14 cellular contexts compared by ENCODE assay signal in the genomic region with DNA sequence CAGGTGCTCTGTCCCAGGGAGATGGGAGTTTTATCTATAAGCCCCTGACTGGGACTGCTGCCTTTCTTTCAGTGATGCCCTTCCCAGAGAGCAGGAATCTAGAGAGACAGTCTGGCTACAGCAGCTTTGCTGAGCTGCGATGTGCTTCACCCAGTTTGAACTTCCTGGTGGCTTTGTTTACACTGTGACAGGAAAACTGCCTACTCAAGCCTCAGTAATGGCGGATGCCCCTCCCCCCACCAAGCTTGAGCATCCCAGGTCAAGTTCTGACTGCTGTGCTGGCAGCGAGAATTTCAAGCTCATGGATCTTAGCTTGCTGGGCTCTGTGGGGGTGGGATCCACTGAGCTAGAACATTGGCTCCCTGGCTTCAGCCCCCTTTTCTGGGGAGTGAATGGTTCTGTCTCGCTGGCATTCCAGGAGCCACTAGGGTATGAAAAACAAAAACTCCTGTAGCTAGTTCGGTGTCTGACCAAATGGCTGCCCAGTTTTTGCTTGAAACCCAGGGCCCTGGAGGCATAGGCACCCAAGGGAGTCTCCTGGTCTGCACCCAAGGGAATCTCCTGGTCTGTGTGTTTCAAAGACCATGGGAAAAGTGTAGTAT.
DNase-seq lines count a peak whose midpoint lies in the region; ATAC-seq, FAIRE-seq and TF ChIP-seq lines count a peak whose summit lies in the region.
"Had no signal": no experiment of that assay in that cellular context is flagged by ENCODE, and none has a peak within 500 bp of the region (broad histone marks: within the 10 kb centered on the region; RNA-seq: fewer than 3 reads in every experiment).

No MANE protein-coding gene starts in this region.

- H3K4me3 Mint-ChIP-seq in Caco-2 (ENCODE audit: unreplicated experiment) = no peak overlapping the region
- no peak overlapping the region for H3K4me3 Mint-ChIP-seq in activated CD4-positive, alpha-beta T cell treated with anti-CD3 and anti-CD28 coated beads, Interleukin-2, amount 10 ng/mL, durations not matched to agents 7 days and 5 days

- intact Hi-C loops in Caco-2 (cut with micrococcal nuclease; ENCODE audit: unreplicated experiment) = no loop called here
- intact Hi-C loops in right lobe of liver (cut with DNase I) = no loop called here
- intact Hi-C loops in uterus (cut with DNase I; ENCODE audit: low total_unique reads) = no loop called here

- H3K27ac Mint-ChIP-seq in Caco-2 (ENCODE audit: unreplicated experiment) = no peak overlapping the region
- peak overlapping the region; percentile 72 for H3K27ac Mint-ChIP-seq in activated CD4-positive, alpha-beta T cell treated with anti-CD3 and anti-CD28 coated beads, Interleukin-2, amount 10 ng/mL, durations not matched to agents 7 days and 5 days
- H3K27ac Mint-ChIP-seq: stimulated activated naive CD8-positive, alpha-beta T cell treated with anti-CD3 and anti-CD28 coated beads, Interleukin-15, amount 100 ng/mL, for 72 hours had no signal

- peaks cover 9% of the 10 kb centered on the region for H3K4me1 Mint-ChIP-seq in Caco-2 (ENCODE audit: low read depth, unreplicated experiment)
- peaks cover 19% of the 10 kb centered on the region for H3K4me1 Mint-ChIP-seq in activated CD4-positive, alpha-beta T cell treated with anti-CD3 and anti-CD28 coated beads, Interleukin-2, amount 10 ng/mL, durations not matched to agents 7 days and 5 days

- DNase-seq in Caco-2 (peak; percentile 13 to 40), right lobe of liver (peak in 2 of 3 donors; percentile 42 to 52), small intestine (no peak), coronary artery (ENCODE audit: low spot score) (no peak), uterus (no peak)
- DNase-seq in activated CD4-positive, alpha-beta T cell treated with anti-CD3 and anti-CD28 coated beads, Interleukin-2, amount 10 ng/mL, durations not matched to agents 7 days and 5 days = no peak
- DNase-seq: dermis blood vessel endothelial cell; foreskin keratinocyte; NCI-H69; stimulated activated naive CD8-positive, alpha-beta T cell treated with anti-CD3 and anti-CD28 coated beads, Interleukin-15, amount 100 ng/mL, for 72 hours had no signal

- POLR2A ChIA-PET in Caco-2 (lab: Charles Lee) = no interaction called here
- POLR2A ChIA-PET in HEK293 (lab: Yijun Ruan, JAX) = no interaction called here
- POLR2A ChIA-PET in activated CD4-positive, alpha-beta T cell treated with anti-CD3 and anti-CD28 coated beads, Interleukin-2, amount 10 ng/mL, durations not matched to agents 7 days and 5 days (lab: Charles Lee) = no interaction called here

- CTCF ChIA-PET in Caco-2 (lab: Charles Lee) (interaction anchor here (0.7 kb wide), 1 partner anchor 48 kb away, joined by 6 read pairs; no protein-coding TSS in a partner anchor), HEK293 (lab: Yijun Ruan, JAX) (interaction anchor here (0.7 kb wide), 1 partner anchor 91 kb away, joined by 3 read pairs; the partner anchor contains the start of gene ESR1)
- CTCF ChIA-PET in activated CD4-positive, alpha-beta T cell treated with anti-CD3 and anti-CD28 coated beads, Interleukin-2, amount 10 ng/mL, durations not matched to agents 7 days and 5 days (lab: Charles Lee) = interaction anchor here (0.6 to 2.0 kb wide), 2 partner anchors 11 to 459 kb away, joined by 4 to 6 read pairs; no protein-coding TSS in a partner anchor

- H3K9me3 ChIP-seq in Caco-2 (0 out of 2 replicates have a peak, but pooled peaks cover 4% of the 10 kb centered on the region), HEK293 (ENCODE audit: control insufficient read depth, insufficient read depth, low read depth, low read length) (no peaks in the 10 kb centered on the region), right lobe of liver (no peaks in the 10 kb centered on the region), small intestine (ENCODE audit: control insufficient read depth, low read depth) (no peaks in the 10 kb centered on the region), uterus (no peaks in the 10 kb centered on the region)

- H3K4me3 ChIP-seq in Caco-2 (ENCODE audit: low read depth, low read length) (no peak overlapping the region), HEK293 (ENCODE audit: low read depth, low read length) (no peak overlapping the region), right lobe of liver (no peak overlapping the region), small intestine (ENCODE audit: low read depth in 1 of 2, low read length in 2 of 2) (no peak overlapping the region), coronary artery (no peak overlapping the region), uterus (no peak overlapping the region)

- H3K9me3 Mint-ChIP-seq in Caco-2 (ENCODE audit: unreplicated experiment) = peaks cover 20% of the 10 kb centered on the region
- H3K9me3 Mint-ChIP-seq in activated CD4-positive, alpha-beta T cell treated with anti-CD3 and anti-CD28 coated beads, Interleukin-2, amount 10 ng/mL, durations not matched to agents 7 days and 5 days = peaks cover 39% of the 10 kb centered on the region

- H3K36me3 ChIP-seq in Caco-2 (ENCODE audit: control insufficient read depth, insufficient read depth, low read length) = no peaks in the 10 kb centered on the region
- no peaks in the 10 kb centered on the region for H3K36me3 ChIP-seq in HEK293 (ENCODE audit: control insufficient read depth in 2 of 2, insufficient read depth in 1 of 2, low read length in 2 of 2)
- peaks cover 0 to 4% (median 0%) of the 10 kb centered on the region in 4 donors for H3K36me3 ChIP-seq in right lobe of liver
- H3K36me3 ChIP-seq in small intestine (ENCODE audit: control insufficient read depth in 2 of 2, insufficient read depth in 2 of 2, low read length in 2 of 2) = no peaks in the 10 kb centered on the region
- no peaks in the 10 kb centered on the region for H3K36me3 ChIP-seq in uterus

- no peaks in the 10 kb centered on the region for H3K36me3 Mint-ChIP-seq in Caco-2 (ENCODE audit: insufficient read depth, unreplicated experiment)
- H3K36me3 Mint-ChIP-seq in activated CD4-positive, alpha-beta T cell treated with anti-CD3 and anti-CD28 coated beads, Interleukin-2, amount 10 ng/mL, durations not matched to agents 7 days and 5 days (ENCODE audit: low read depth) = peaks cover 36% of the 10 kb centered on the region

- TF ChIP-seq CTCF in Caco-2 (IDR thresholded peaks at IDR 0.05; ENCODE audit: insufficient read depth in 1 of 2, low read depth in 1 of 2, low read length in 1 of 2, severe bottlenecking in 1 of 2, unreplicated experiment in 1 of 2) (no peak), HEK293 (tag by site-specific recombination; IDR thresholded peaks at IDR 0.05) (no peak), right lobe of liver (IDR thresholded peaks at IDR 0.05) (no peak), coronary artery (IDR thresholded peaks at IDR 0.05) (no peak), uterus (IDR thresholded peaks at IDR 0.05) (no peak)

- H3K27me3 ChIP-seq in Caco-2 (replicated peaks; ENCODE audit: control insufficient read depth, insufficient read depth, low read length) = no peaks in the 10 kb centered on the region
- H3K27me3 ChIP-seq in right lobe of liver = no peaks in the 10 kb centered on the region
- no peaks in the 10 kb centered on the region for H3K27me3 ChIP-seq in small intestine (ENCODE audit: control insufficient read depth in 2 of 2, insufficient read depth in 2 of 2, low read length in 2 of 2)
- no peaks in the 10 kb centered on the region for H3K27me3 ChIP-seq in uterus
- H3K27me3 ChIP-seq: foreskin keratinocyte had no signal

- no peaks in the 10 kb centered on the region; the same call in 1 of the 2 replicates for H3K4me1 ChIP-seq in Caco-2
- H3K4me1 ChIP-seq in HEK293 (ENCODE audit: control insufficient read depth, insufficient read depth, low read length) = no peaks in the 10 kb centered on the region
- peaks cover 0 to 11% (median 5%) of the 10 kb centered on the region in 4 donors for H3K4me1 ChIP-seq in right lobe of liver
- H3K4me1 ChIP-seq in small intestine (ENCODE audit: control insufficient read depth in 2 of 2, insufficient read depth in 1 of 2, low read depth in 1 of 2, low read length in 1 of 2) = peaks cover 0 to 3% of the 10 kb centered on the region in 2 donors
- peaks cover 5 to 7% of the 10 kb centered on the region in 2 donors for H3K4me1 ChIP-seq in uterus
- H3K4me1 ChIP-seq: foreskin keratinocyte, parathyroid adenoma had no signal

- WGBS in right lobe of liver (ENCODE audit: insufficient coverage, low coverage, low lambda C conversion rate, missing lambda C conversion rate) = 36% methylated on average over 4 of the region's 5 CpGs
- 55 to 57% (median 55%) methylated on average over 5 of the region's 5 CpGs for WGBS in small intestine, 3 donors

- H3K27ac ChIP-seq in HEK293 (ENCODE audit: extremely low read depth, low read depth, low read length) (no peak overlapping the region), right lobe of liver (no peak overlapping the region), small intestine (ENCODE audit: low read depth in 1 of 2, low read length in 1 of 2) (no peak overlapping the region), coronary artery (no peak overlapping the region), uterus (peak overlapping the region in 1 of 2 donors; percentile 86)
- H3K27ac ChIP-seq: foreskin keratinocyte, parathyroid adenoma had no signal

- no peaks in the 10 kb centered on the region for H3K27me3 Mint-ChIP-seq in Caco-2 (ENCODE audit: insufficient read depth, unreplicated experiment)
- peaks cover 5% of the 10 kb centered on the region for H3K27me3 Mint-ChIP-seq in activated CD4-positive, alpha-beta T cell treated with anti-CD3 and anti-CD28 coated beads, Interleukin-2, amount 10 ng/mL, durations not matched to agents 7 days and 5 days

- no TSS peak for BruUV-seq in Caco-2 (replicated peaks; lab: Mats Ljungman, UMichigan)

- no peak for TF ChIP-seq POLR2A in right lobe of liver (IDR thresholded peaks at IDR 0.05)
- TF ChIP-seq POLR2A in uterus (IDR thresholded peaks at IDR 0.05) = no peak

- FAIRE-seq in small intestine (lab: Jason Lieb, UNC) = no peak

- ATAC-seq in right lobe of liver (peak in 1 of 4 donors; percentile 35), HG03135 (IDR thresholded peaks at IDR 0.05; ENCODE audit: unreplicated experiment) (no peak)
- ATAC-seq: foreskin keratinocyte; left lobe of liver; stimulated activated naive CD8-positive, alpha-beta T cell treated with anti-CD3 and anti-CD28 coated beads, Interleukin-15, amount 100 ng/mL, for 72 hours had no signal

TF ChIP-seq in HEK293, 187 proteins besides CTCF, POLR2A, EP300 and RAD21 (continues in another document):
- TF ChIP-seq ZNF777 (tag by site-specific recombination; IDR thresholded peaks at IDR 0.05; ENCODE audit: borderline replicate concordance) = no peak
- TF ChIP-seq ZNF529 (tag by site-specific recombination; IDR thresholded peaks at IDR 0.05; ENCODE audit: insufficient replicate concordance) = no peak
- TF ChIP-seq SETDB1 (IDR thresholded peaks at IDR 0.05; ENCODE audit: insufficient read length, low read length) = peak; percentile 54

Comparison
In these comparisons a context has a peak if more than half of its experiments do, and no peak if none do; other contexts are left out.
1. DNase-seq: peak in Caco-2 (2 of 2) and right lobe of liver (2 of 3); none in activated CD4-positive, alpha-beta T cell treated with anti-CD3 and anti-CD28 coated beads, Interleukin-2, amount 10 ng/mL, durations not matched to agents 7 days and 5 days (single experiment), small intestine (single experiment), coronary artery (single experiment) and uterus (0 of 2).